Comparison of ENCODE assay signal across 8 cellular contexts in the genomic region with DNA sequence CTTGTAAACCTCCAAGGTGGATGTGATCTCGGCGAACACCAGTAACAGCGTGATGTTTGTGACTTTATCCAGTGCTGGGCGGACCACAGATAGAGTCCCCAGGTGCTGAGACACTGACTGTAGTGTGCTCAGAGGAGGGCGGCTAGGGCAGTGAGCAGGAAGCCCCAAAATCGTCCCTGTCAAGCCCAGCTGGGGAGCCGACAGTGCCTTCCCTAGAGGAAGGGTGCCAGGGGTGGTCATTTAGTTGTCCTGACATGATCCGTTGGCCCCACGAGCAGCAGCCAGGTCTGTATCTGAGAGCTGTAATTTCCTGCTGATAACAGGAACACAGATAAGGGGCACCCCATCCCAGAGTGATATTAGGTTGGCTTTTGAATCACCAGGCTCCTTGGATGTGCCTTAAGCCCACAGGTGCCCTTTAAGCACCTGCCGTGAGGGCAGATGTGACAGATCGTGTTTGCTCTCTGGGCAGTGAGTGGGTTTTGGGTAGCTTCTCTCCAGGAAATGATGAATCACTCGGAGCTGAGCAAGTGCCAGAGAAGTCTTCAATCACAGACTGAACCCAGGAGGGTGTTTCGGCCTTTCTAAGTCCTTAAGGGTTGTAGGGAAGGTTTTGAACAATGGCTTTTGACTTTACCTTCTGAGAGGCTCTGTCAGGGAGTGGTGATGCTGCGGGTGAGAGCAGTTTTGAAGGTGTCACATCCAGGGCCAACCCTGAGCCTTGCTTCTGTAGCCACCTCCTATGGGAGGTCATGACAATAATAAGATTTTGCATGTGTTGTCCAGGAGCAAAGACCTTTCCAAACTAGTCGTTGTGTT. TPM values are rescaled to one million over a fixed set of nuclear protein-coding genes. Genes with fewer than 3 reads are reported as not detected.
DNase-seq lines count a peak whose midpoint lies in the region; ATAC-seq, FAIRE-seq and TF ChIP-seq lines count a peak whose summit lies in the region.

No MANE protein-coding gene starts in this region.

- no peaks in the 10 kb centered on the region for H3K27me3 ChIP-seq in aorta (ENCODE audit: control insufficient read depth in 1 of 2, insufficient read depth in 2 of 2, low read length in 1 of 2)

- H3K4me3 Mint-ChIP-seq in neural crest cell = no peak overlapping the region

- no peak overlapping the region for H3K27ac ChIP-seq in aorta (ENCODE audit: low read depth in 1 of 2, low read length in 2 of 2)

- no peaks in the 10 kb centered on the region for H3K27me3 Mint-ChIP-seq in neural crest cell (ENCODE audit: low read depth)

- H3K4me1 Mint-ChIP-seq in neural crest cell = peaks cover 69% of the 10 kb centered on the region

- no peaks in the 10 kb centered on the region for H3K9me3 ChIP-seq in aorta (ENCODE audit: control insufficient read depth, low read length)

- no peaks in the 10 kb centered on the region for H3K36me3 ChIP-seq in aorta (ENCODE audit: control insufficient read depth in 1 of 2, insufficient read depth in 2 of 2, low read length in 1 of 2)

- no peak overlapping the region for H3K4me3 ChIP-seq in aorta (ENCODE audit: low read length in 2 of 2)

- FAIRE-seq in GM12891 (lab: Jason Lieb, UNC) = peak; percentile 76

- peaks cover 0 to 4% of the 10 kb centered on the region in 2 donors for H3K4me1 ChIP-seq in aorta (ENCODE audit: control insufficient read depth in 1 of 2, insufficient read depth in 2 of 2, low read length in 2 of 2)

- H3K36me3 Mint-ChIP-seq in neural crest cell (ENCODE audit: low read depth) = peaks cover 21% of the 10 kb centered on the region

- no peak for TF ChIP-seq POLR2A in GM12891 (IDR thresholded peaks at IDR 0.05; ENCODE audit: low read depth, low read length)

- intact Hi-C loops in aorta (cut with DNase I) = no loop called here

- peak overlapping the region; percentile 83 for H3K27ac Mint-ChIP-seq in neural crest cell (ENCODE audit: unreplicated experiment)

- no peak for DNase-seq in GM12891 (ENCODE audit: insufficient read length, low spot score)
- DNase-seq in NCI-H1105 (lab: John Stamatoyannopoulos, UW) = peak; percentile 30
- DNase-seq in activated CD4-positive, alpha-beta T cell treated with anti-CD3 and anti-CD28 coated beads for 24 hours (ENCODE audit: low read depth in 2 of 2) = peak; percentile 42 to 52
- peak; percentile 32 for DNase-seq in dedifferentiated amniotic fluid mesenchymal stem cell (ENCODE audit: extremely low spot score)
- DNase-seq in neural crest cell (ENCODE audit: low read depth, low spot score) = no peak
- DNase-seq in aorta = no peak
- DNase-seq in SW480 (ENCODE audit: low spot score) = no peak

- peaks cover 8% of the 10 kb centered on the region for H3K9me3 Mint-ChIP-seq in neural crest cell

- no peak for TF ChIP-seq CTCF in neural crest cell (conservative IDR thresholded peaks at IDR 0.05)

- WGBS in aorta, 2 donors = 42 to 47% methylated on average over 15 of the region's 15 CpGs

- ATAC-seq in HG02588 (IDR thresholded peaks at IDR 0.05; ENCODE audit: unreplicated experiment) (peak; percentile 21), aorta (ENCODE audit: low FRiP score) (peak; percentile 45)

TF ChIP-seq in GM12891, 5 proteins besides CTCF, POLR2A, EP300 and RAD21:
- TF ChIP-seq POU2F2 (IDR thresholded peaks at IDR 0.05; ENCODE audit: low read depth, low read length) (0 out of 2 replicates have a peak, but pooled peaks have one; percentile 8), POLR2AphosphoS5 (IDR thresholded peaks at IDR 0.05; ENCODE audit: low read depth, low read length) (no peak)

RNA-seq across cellular contexts. Expression of gene LPIN1, which starts 7.7 kb away (rescaled TPM):
- 11.1 TPM for polyA plus RNA-seq in GM12891 (2012; ENCODE audit: low read depth, missing spikeins)
- total RNA-seq in neural crest cell (42.3 and 43.9 TPM in 2 replicates), aorta (10 to 100 TPM; 32.8 to 54.0 TPM)
- polyA plus RNA-seq in aorta = 10 to 100 TPM in 1 of 2 donors, 1 to 10 TPM in 1; 4.4 to 13.3 TPM

Comparison
In these comparisons a context has a peak if more than half of its experiments do, and no peak if none do; other contexts are left out.
1. DNase-seq: peak in NCI-H1105 (single experiment), activated CD4-positive, alpha-beta T cell treated with anti-CD3 and anti-CD28 coated beads for 24 hours (2 of 2) and dedifferentiated amniotic fluid mesenchymal stem cell (single experiment); none in GM12891 (single experiment), neural crest cell (single experiment), aorta (0 of 2) and SW480 (single experiment).